ENCODE assay signal across 7 cellular contexts in the genomic region with DNA sequence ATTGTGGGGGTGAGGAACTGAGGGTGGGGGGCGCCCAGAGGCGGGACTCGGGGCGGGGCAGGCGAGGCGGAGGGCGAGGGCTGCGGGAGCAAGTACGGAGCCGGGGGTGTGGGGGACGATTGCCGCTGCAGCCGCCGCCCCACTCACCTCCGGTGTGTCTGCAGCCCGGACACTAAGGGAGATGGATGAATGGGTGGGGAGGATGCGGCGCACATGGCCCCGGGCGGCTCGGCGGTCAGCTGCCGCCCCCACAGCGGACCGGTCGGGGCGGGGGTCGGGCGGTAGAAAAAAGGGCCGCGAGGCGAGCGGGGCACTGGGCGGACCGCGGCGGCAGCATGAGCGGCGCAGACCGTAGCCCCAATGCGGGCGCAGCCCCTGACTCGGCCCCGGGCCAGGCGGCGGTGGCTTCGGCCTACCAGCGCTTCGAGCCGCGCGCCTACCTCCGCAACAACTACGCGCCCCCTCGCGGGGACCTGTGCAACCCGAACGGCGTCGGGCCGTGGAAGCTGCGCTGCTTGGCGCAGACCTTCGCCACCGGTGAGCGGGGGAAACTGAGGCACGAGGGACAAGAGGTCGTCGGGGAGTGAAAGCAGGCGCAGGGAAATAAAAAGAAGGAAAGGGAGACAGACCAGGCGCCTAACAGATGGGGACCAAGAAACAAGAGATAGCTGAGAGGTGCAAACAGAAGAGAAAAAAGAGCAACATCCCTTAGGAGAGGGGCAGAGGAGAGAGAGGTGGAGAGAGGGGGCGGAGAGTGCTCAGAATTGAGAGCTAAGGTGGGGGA.
DNase-seq lines count a peak whose midpoint lies in the region; ATAC-seq and TF ChIP-seq lines count a peak whose summit lies in the region.

A gene with protein sequence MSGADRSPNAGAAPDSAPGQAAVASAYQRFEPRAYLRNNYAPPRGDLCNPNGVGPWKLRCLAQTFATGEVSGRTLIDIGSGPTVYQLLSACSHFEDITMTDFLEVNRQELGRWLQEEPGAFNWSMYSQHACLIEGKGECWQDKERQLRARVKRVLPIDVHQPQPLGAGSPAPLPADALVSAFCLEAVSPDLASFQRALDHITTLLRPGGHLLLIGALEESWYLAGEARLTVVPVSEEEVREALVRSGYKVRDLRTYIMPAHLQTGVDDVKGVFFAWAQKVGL (plus strand): TSS at position 313 of the 784 bp plus-strand sequence. CDS start 23 bp downstream, at position 336.

- in situ Hi-C loops in GM13976 (cut with MboI; ENCODE audit: low sequenced_read_pairs, unreplicated experiment): no loop called here

- H3K36me3 ChIP-seq in endocrine pancreas (ENCODE audit: control insufficient read depth, insufficient read depth, low read length): no peaks in the 10 kb centered on the region

- peak; percentile 89 for TF ChIP-seq CTCF in GM13976 (IDR thresholded peaks at IDR 0.05; ENCODE audit: borderline replicate concordance, control extremely low read depth, extremely low read depth, insufficient read depth, missing control alignments)

- no peak within 1 kb of the TSS for H3K4me3 ChIP-seq in endocrine pancreas (ENCODE audit: control insufficient read depth, insufficient read depth, low read length)

- peak within 1 kb of the TSS; percentile 32 for H3K9ac ChIP-seq in endocrine pancreas (ENCODE audit: control insufficient read depth, insufficient read depth, low read length)

- H3K9me3 ChIP-seq in endocrine pancreas (ENCODE audit: control insufficient read depth, low read length): no peaks in the 10 kb centered on the region

- DNase-seq in GM13976 (ENCODE audit: low spot score) (peak; percentile 86), NCI-H2227 treated with DMSO at 0.1 percent for 48 hours (lab: John Stamatoyannopoulos, UW) (peak; percentile 28), midbrain (lab: John Stamatoyannopoulos, UW) (peak; percentile 19)
- DNase-seq in activated CD8-positive, alpha-beta memory T cell treated with anti-CD3 and anti-CD28 coated beads, Interleukin-2, amount 50 U/mL, for 4 hours: peak; percentile 66
- peak; percentile 46 for DNase-seq in stimulated activated CD8-positive, alpha-beta memory T cell treated with anti-CD3 and anti-CD28 coated beads, Interleukin-7, amount 100 ng/mL, for 24 hours (ENCODE audit: low read depth)

- H3K4me1 ChIP-seq in endocrine pancreas (ENCODE audit: control insufficient read depth, insufficient read depth, low read length): no peaks in the 10 kb centered on the region

- H3K27me3 ChIP-seq in endocrine pancreas (ENCODE audit: control insufficient read depth, insufficient read depth, low read length): no peaks in the 10 kb centered on the region

- no peak for ATAC-seq in GM21528 (IDR thresholded peaks at IDR 0.05; ENCODE audit: low FRiP score, unreplicated experiment)

Comparison
In these comparisons a context has a peak if more than half of its experiments do, and no peak if none do; other contexts are left out.
1. DNase-seq: peak in every context shown above with its lines; median percentile 86 in GM13976; 66 in activated CD8-positive, alpha-beta memory T cell treated with anti-CD3 and anti-CD28 coated beads, Interleukin-2, amount 50 U/mL, for 4 hours; 46 in stimulated activated CD8-positive, alpha-beta memory T cell treated with anti-CD3 and anti-CD28 coated beads, Interleukin-7, amount 100 ng/mL, for 24 hours; 28 in NCI-H2227 treated with DMSO at 0.1 percent for 48 hours; 19 in midbrain.